In genomic region chrX:139126493-139126892, GRCh38 we compare ENCODE assay signal across 8 cellular contexts.
DNase-seq lines count a peak whose midpoint lies in the region; ATAC-seq, FAIRE-seq and TF ChIP-seq lines count a peak whose summit lies in the region.

No MANE protein-coding gene starts in this region.

- H3K4me1 ChIP-seq in CD8-positive, alpha-beta T cell (ENCODE audit: insufficient read depth, low read length) = no peaks in the 10 kb centered on the region

- H3K27ac Mint-ChIP-seq in CD8-positive, alpha-beta T cell = no peak overlapping the region

- DNase-seq in GM12892 (ENCODE audit: insufficient read length) (no peak), RPMI8226 (peak; percentile 62), left lobe of liver (ENCODE audit: low spot score) (peak; percentile 51), SKM-1 (lab: John Stamatoyannopoulos, UW; ENCODE audit: unreplicated experiment) (no peak), NCI-H2081 treated with DMSO at 0.1 percent for 48 hours (lab: John Stamatoyannopoulos, UW) (no peak)
- DNase-seq in CD8-positive, alpha-beta T cell = no peak

- H3K4me1 Mint-ChIP-seq in CD8-positive, alpha-beta T cell (ENCODE audit: low read depth) = no peaks in the 10 kb centered on the region

- peak; percentile 74 for FAIRE-seq in GM12892 (lab: Jason Lieb, UNC)

- CTCF ChIA-PET in CD8-positive, alpha-beta T cell (lab: Charles Lee) = no interaction called here

- H3K27me3 ChIP-seq in CD8-positive, alpha-beta T cell (ENCODE audit: insufficient read depth, low read length) = no peaks in the 10 kb centered on the region

- ATAC-seq in HG02981 (IDR thresholded peaks at IDR 0.05; ENCODE audit: unreplicated experiment) (peak; percentile 73), left lobe of liver (peak; percentile 97)
- no peak for ATAC-seq in CD8-positive, alpha-beta T cell

- intact Hi-C loops in CD8-positive, alpha-beta T cell (cut with DNase I, micrococcal nuclease) = no loop called here

- peak; percentile 64 for TF ChIP-seq CTCF in 22Rv1 (IDR thresholded peaks at IDR 0.05)
- no peak for TF ChIP-seq CTCF in CD8-positive, alpha-beta T cell (IDR thresholded peaks at IDR 0.05)

- no peaks in the 10 kb centered on the region for H3K27me3 Mint-ChIP-seq in CD8-positive, alpha-beta T cell (ENCODE audit: low read depth)

- no peaks in the 10 kb centered on the region for H3K9me3 ChIP-seq in CD8-positive, alpha-beta T cell (ENCODE audit: low read length)

- no peak overlapping the region for H3K4me3 Mint-ChIP-seq in CD8-positive, alpha-beta T cell

- H3K36me3 ChIP-seq in CD8-positive, alpha-beta T cell (ENCODE audit: insufficient read depth, low read length) = no peaks in the 10 kb centered on the region

- no peaks in the 10 kb centered on the region for H3K9me3 Mint-ChIP-seq in CD8-positive, alpha-beta T cell

- no peak overlapping the region for H3K27ac ChIP-seq in 22Rv1
- H3K27ac ChIP-seq in CD8-positive, alpha-beta T cell (ENCODE audit: low read depth, low read length) = no peak overlapping the region

- H3K36me3 Mint-ChIP-seq in CD8-positive, alpha-beta T cell = no peaks in the 10 kb centered on the region

- no peak for TF ChIP-seq POLR2A in GM12892 (IDR thresholded peaks at IDR 0.05; ENCODE audit: low read depth, low read length)

- POLR2A ChIA-PET in CD8-positive, alpha-beta T cell (lab: Charles Lee) = no interaction called here

- no peak overlapping the region for H3K4me3 ChIP-seq in CD8-positive, alpha-beta T cell (ENCODE audit: low read depth, low read length)

Comparison
In these comparisons a context has a peak if more than half of its experiments do, and no peak if none do; other contexts are left out.
1. DNase-seq: peak in RPMI8226 (single experiment) and left lobe of liver (single experiment); none in GM12892 (single experiment), CD8-positive, alpha-beta T cell (0 of 7), SKM-1 (single experiment) and NCI-H2081 treated with DMSO at 0.1 percent for 48 hours (single experiment).